ENCODE assay signal across 1 cellular context in the genomic region with DNA sequence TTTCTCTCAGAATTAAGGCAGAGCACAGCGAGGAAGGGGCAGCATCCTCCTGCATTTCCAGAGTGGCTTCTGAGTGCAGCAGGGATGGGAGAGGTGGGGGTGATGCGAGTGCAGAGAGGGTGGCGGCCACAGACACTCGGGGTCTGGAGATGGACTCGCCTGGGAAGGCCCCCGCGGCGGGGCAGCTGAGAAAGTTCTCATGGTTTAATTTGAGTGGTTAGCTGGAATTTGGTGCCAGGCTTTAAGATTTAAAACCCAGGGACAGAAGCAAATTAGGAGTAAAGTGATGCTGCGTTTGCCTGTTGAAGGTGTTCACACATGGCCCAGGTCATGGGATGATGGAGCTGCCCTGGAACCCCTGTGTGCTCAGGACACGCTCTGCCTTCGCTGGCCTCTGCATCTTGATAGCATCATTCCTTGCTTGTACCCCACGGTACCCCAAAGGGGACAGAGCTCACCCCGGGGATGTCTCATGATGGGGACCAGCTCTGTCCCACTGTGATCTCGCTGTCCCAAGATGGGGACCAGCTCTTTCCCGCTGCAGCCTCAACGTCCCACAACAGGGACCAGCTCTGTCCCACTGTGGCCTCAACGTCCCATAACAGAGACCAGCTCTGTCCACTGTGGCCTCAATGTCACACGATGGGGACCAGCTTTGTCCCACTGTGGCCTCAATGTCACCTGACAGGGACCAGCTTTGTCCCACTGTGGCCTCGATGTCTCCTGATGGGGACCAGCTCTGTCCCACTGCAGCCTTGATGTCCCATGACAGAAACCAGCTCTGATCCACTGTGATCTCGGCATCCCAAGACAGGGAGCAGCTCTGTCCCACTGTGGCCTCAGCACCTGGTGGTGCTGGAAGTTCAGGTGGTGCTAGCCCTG.
TF ChIP-seq lines count a peak whose summit lies in the region.

No MANE protein-coding gene starts in this region.

TF ChIP-seq in SK-N-SH treated with all-trans-retinoic acid at 6 μM for 48 hours, 23 proteins besides CTCF, POLR2A, EP300 and RAD21 (continued from another document):
- TF ChIP-seq TOX (CRISPR knock-in tag; IDR thresholded peaks at IDR 0.05; ENCODE audit: borderline replicate concordance) = no peak
- TF ChIP-seq ZFP30 (CRISPR knock-in tag; IDR thresholded peaks at IDR 0.05) = no peak
- TF ChIP-seq GLIS3 (CRISPR knock-in tag; IDR thresholded peaks at IDR 0.05) = no peak
- no peak for TF ChIP-seq ZNF8 (CRISPR knock-in tag; IDR thresholded peaks at IDR 0.05)
TF ChIP-seq in SK-N-SH treated with all-trans-retinoic acid at 6 μM for 48 hours: peak in this region for 0.
